In the genomic region with DNA sequence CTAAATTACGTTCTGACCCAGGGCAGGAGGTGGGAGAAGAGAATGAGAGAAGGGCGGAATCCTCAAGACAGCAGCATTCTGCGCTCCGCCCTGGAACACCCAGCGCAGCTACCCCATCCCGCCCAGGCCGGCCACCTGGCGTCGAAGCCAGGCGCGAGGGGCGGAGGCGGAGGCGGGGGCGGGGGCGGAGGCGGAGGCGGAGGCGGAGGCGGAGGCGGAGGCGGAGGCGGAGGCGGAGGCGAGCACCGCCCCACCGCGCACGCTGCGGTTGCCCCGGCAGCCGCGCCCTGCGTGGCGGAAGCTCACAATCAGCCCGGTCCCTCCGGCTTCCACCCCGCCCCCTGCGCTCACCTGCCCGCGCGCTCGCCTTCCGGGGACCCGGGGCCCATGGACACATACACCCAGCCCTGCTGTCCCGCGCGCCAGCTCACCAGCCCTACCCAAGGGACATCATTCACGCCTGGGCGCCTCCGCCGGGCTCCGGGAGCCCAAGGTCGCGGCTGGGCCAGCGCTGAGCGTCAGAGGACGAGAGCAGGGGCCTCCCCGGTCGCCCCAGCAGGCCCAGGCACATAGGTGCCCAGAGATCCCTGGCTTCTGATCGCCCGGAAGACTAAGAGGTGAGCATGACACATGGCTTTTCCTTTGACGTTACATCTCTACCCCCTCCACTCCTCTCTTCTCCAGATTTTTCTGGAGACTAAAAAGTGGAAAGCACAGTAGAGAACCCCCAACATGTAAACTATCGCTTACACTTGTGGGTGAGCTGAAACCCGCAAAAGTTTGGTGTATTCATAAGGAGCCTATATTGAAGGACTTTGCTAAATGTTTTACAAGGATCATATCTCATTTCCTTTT, we compare ENCODE assay signal across 1 cellular context.
TF ChIP-seq lines count a peak whose summit lies in the region.

A gene (plus strand): TSS at position 271 of the 855 bp plus-strand sequence. CDS start 3,315 bp downstream, outside the sequence.

TF ChIP-seq in HepG2, 621 proteins besides CTCF, POLR2A, EP300 and RAD21 (continued from another document and continues in another):
- TF ChIP-seq MEIS1 (CRISPR knock-in tag; IDR thresholded peaks at IDR 0.05; ENCODE audit: borderline replicate concordance) (peak; percentile 92), ZNF878 (CRISPR knock-in tag; IDR thresholded peaks at IDR 0.05) (peak; percentile 90), TBX3 (IDR thresholded peaks at IDR 0.05; ENCODE audit: borderline replicate concordance) (no peak; the same call in 1 of the 2 replicates), NR3C1 (CRISPR knock-in tag; IDR thresholded peaks at IDR 0.05) (no peak), ZFP36L1 (CRISPR knock-in tag; IDR thresholded peaks at IDR 0.05) (no peak), BHLHE40 (IDR thresholded peaks at IDR 0.05; ENCODE audit: low read length) (peak; percentile 29; the same call in 1 of the 2 replicates), ZNF549 (CRISPR knock-in tag; IDR thresholded peaks at IDR 0.05) (no peak), TCF12 (IDR thresholded peaks at IDR 0.05) (no peak), TCF12 (CRISPR knock-in tag; IDR thresholded peaks at IDR 0.05) (no peak), SRSF9 (IDR thresholded peaks at IDR 0.05; ENCODE audit: borderline replicate concordance, insufficient read depth, low read depth, low read length, poor library complexity, severe bottlenecking) (no peak), ZNF329 (CRISPR knock-in tag; IDR thresholded peaks at IDR 0.05; ENCODE audit: low read depth) (peak; percentile 77), DNMT3B (CRISPR knock-in tag; conservative IDR thresholded peaks at IDR 0.05) (0 out of 2 replicates have a peak, but pooled peaks have one; percentile 63), ZNF350 (CRISPR knock-in tag; IDR thresholded peaks at IDR 0.05; ENCODE audit: borderline replicate concordance, low read depth) (peak; percentile 81), FOXK2 (IDR thresholded peaks at IDR 0.05) (no peak), FLYWCH1 (CRISPR knock-in tag; IDR thresholded peaks at IDR 0.05) (no peak), CCAR2 (optimal IDR thresholded peaks at IDR 0.05; ENCODE audit: low read depth, low read length) (no peak), ZBTB42 (CRISPR knock-in tag; IDR thresholded peaks at IDR 0.05) (peak; percentile 78; the same call in 1 of the 2 replicates), HDAC2 (CRISPR knock-in tag; IDR thresholded peaks at IDR 0.05) (peak; percentile 75; the same call in 1 of the 2 replicates), KLF16 (CRISPR knock-in tag; IDR thresholded peaks at IDR 0.05) (peak; percentile 77 to 92; a peak in 2 of 4 replicates), HMGA1 (CRISPR knock-in tag; conservative IDR thresholded peaks at IDR 0.05) (no peak), MIER2 (CRISPR knock-in tag; IDR thresholded peaks at IDR 0.05) (no peak; the same call in 1 of the 2 replicates), MEF2D (CRISPR knock-in tag; IDR thresholded peaks at IDR 0.05) (no peak), LCORL (IDR thresholded peaks at IDR 0.05) (no peak; the same call in 1 of the 2 replicates), LCORL (CRISPR knock-in tag; IDR thresholded peaks at IDR 0.05) (peak; percentile 81), HOXA5 (CRISPR knock-in tag; IDR thresholded peaks at IDR 0.05) (peak; percentile 78), HCFC1 (IDR thresholded peaks at IDR 0.05; ENCODE audit: low read depth, low read length) (peak; percentile 34; the same call in 1 of the 2 replicates), ZNF343 (CRISPR knock-in tag; IDR thresholded peaks at IDR 0.05) (peak; percentile 88), ZNF550 (CRISPR knock-in tag; IDR thresholded peaks at IDR 0.05; ENCODE audit: borderline replicate concordance) (no peak), PHF21A (CRISPR knock-in tag; IDR thresholded peaks at IDR 0.05) (peak; percentile 81; the same call in 1 of the 2 replicates), AGO1 (IDR thresholded peaks at IDR 0.05; ENCODE audit: low read depth, low read length, poor library complexity, severe bottlenecking) (peak; percentile 77), TBL1XR1 (IDR thresholded peaks at IDR 0.05; ENCODE audit: borderline replicate concordance, low read length, partially characterized antibody) (no peak)
- TF ChIP-seq, protein P1, sequence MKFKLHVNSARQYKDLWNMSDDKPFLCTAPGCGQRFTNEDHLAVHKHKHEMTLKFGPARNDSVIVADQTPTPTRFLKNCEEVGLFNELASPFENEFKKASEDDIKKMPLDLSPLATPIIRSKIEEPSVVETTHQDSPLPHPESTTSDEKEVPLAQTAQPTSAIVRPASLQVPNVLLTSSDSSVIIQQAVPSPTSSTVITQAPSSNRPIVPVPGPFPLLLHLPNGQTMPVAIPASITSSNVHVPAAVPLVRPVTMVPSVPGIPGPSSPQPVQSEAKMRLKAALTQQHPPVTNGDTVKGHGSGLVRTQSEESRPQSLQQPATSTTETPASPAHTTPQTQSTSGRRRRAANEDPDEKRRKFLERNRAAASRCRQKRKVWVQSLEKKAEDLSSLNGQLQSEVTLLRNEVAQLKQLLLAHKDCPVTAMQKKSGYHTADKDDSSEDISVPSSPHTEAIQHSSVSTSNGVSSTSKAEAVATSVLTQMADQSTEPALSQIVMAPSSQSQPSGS (CRISPR knock-in tag; IDR thresholded peaks at IDR 0.05), result peak; percentile 60
- TF ChIP-seq, protein P2, sequence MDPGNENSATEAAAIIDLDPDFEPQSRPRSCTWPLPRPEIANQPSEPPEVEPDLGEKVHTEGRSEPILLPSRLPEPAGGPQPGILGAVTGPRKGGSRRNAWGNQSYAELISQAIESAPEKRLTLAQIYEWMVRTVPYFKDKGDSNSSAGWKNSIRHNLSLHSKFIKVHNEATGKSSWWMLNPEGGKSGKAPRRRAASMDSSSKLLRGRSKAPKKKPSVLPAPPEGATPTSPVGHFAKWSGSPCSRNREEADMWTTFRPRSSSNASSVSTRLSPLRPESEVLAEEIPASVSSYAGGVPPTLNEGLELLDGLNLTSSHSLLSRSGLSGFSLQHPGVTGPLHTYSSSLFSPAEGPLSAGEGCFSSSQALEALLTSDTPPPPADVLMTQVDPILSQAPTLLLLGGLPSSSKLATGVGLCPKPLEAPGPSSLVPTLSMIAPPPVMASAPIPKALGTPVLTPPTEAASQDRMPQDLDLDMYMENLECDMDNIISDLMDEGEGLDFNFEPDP (CRISPR knock-in tag; conservative IDR thresholded peaks at IDR 0.05), result 0 out of 2 replicates have a peak, but pooled peaks have one; percentile 56
- TF ChIP-seq, protein P3, sequence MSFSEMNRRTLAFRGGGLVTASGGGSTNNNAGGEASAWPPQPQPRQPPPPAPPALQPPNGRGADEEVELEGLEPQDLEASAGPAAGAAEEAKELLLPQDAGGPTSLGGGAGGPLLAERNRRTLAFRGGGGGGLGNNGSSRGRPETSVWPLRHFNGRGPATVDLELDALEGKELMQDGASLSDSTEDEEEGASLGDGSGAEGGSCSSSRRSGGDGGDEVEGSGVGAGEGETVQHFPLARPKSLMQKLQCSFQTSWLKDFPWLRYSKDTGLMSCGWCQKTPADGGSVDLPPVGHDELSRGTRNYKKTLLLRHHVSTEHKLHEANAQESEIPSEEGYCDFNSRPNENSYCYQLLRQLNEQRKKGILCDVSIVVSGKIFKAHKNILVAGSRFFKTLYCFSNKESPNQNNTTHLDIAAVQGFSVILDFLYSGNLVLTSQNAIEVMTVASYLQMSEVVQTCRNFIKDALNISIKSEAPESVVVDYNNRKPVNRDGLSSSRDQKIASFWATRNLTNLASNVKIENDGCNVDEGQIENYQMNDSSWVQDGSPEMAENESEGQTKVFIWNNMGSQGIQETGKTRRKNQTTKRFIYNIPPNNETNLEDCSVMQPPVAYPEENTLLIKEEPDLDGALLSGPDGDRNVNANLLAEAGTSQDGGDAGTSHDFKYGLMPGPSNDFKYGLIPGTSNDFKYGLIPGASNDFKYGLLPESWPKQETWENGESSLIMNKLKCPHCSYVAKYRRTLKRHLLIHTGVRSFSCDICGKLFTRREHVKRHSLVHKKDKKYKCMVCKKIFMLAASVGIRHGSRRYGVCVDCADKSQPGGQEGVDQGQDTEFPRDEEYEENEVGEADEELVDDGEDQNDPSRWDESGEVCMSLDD (CRISPR knock-in tag; IDR thresholded peaks at IDR 0.05; ENCODE audit: borderline replicate concordance), result 0 out of 2 replicates have a peak, but pooled peaks have one; percentile 25
- TF ChIP-seq, protein P4, sequence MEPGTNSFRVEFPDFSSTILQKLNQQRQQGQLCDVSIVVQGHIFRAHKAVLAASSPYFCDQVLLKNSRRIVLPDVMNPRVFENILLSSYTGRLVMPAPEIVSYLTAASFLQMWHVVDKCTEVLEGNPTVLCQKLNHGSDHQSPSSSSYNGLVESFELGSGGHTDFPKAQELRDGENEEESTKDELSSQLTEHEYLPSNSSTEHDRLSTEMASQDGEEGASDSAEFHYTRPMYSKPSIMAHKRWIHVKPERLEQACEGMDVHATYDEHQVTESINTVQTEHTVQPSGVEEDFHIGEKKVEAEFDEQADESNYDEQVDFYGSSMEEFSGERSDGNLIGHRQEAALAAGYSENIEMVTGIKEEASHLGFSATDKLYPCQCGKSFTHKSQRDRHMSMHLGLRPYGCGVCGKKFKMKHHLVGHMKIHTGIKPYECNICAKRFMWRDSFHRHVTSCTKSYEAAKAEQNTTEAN (CRISPR knock-in tag; conservative IDR thresholded peaks at IDR 0.05), result peak; percentile 73; the same call in 1 of the 2 replicates
- TF ChIP-seq, protein P5, sequence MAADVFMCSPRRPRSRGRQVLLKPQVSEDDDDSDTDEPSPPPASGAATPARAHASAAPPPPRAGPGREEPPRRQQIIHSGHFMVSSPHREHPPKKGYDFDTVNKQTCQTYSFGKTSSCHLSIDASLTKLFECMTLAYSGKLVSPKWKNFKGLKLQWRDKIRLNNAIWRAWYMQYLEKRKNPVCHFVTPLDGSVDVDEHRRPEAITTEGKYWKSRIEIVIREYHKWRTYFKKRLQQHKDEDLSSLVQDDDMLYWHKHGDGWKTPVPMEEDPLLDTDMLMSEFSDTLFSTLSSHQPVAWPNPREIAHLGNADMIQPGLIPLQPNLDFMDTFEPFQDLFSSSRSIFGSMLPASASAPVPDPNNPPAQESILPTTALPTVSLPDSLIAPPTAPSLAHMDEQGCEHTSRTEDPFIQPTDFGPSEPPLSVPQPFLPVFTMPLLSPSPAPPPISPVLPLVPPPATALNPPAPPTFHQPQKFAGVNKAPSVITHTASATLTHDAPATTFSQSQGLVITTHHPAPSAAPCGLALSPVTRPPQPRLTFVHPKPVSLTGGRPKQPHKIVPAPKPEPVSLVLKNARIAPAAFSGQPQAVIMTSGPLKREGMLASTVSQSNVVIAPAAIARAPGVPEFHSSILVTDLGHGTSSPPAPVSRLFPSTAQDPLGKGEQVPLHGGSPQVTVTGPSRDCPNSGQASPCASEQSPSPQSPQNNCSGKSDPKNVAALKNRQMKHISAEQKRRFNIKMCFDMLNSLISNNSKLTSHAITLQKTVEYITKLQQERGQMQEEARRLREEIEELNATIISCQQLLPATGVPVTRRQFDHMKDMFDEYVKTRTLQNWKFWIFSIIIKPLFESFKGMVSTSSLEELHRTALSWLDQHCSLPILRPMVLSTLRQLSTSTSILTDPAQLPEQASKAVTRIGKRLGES (CRISPR knock-in tag; IDR thresholded peaks at IDR 0.05; ENCODE audit: borderline replicate concordance), result no peak
- TF ChIP-seq, protein P6, sequence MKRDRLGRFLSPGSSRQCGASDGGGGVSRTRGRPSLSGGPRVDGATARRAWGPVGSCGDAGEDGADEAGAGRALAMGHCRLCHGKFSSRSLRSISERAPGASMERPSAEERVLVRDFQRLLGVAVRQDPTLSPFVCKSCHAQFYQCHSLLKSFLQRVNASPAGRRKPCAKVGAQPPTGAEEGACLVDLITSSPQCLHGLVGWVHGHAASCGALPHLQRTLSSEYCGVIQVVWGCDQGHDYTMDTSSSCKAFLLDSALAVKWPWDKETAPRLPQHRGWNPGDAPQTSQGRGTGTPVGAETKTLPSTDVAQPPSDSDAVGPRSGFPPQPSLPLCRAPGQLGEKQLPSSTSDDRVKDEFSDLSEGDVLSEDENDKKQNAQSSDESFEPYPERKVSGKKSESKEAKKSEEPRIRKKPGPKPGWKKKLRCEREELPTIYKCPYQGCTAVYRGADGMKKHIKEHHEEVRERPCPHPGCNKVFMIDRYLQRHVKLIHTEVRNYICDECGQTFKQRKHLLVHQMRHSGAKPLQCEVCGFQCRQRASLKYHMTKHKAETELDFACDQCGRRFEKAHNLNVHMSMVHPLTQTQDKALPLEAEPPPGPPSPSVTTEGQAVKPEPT (CRISPR knock-in tag; IDR thresholded peaks at IDR 0.05; ENCODE audit: low read depth), result peak; percentile 98
- TF ChIP-seq, protein P7, sequence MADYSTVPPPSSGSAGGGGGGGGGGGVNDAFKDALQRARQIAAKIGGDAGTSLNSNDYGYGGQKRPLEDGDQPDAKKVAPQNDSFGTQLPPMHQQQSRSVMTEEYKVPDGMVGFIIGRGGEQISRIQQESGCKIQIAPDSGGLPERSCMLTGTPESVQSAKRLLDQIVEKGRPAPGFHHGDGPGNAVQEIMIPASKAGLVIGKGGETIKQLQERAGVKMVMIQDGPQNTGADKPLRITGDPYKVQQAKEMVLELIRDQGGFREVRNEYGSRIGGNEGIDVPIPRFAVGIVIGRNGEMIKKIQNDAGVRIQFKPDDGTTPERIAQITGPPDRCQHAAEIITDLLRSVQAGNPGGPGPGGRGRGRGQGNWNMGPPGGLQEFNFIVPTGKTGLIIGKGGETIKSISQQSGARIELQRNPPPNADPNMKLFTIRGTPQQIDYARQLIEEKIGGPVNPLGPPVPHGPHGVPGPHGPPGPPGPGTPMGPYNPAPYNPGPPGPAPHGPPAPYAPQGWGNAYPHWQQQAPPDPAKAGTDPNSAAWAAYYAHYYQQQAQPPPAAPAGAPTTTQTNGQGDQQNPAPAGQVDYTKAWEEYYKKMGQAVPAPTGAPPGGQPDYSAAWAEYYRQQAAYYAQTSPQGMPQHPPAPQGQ (CRISPR knock-in tag; IDR thresholded peaks at IDR 0.05; ENCODE audit: borderline replicate concordance), result no peak; the same call in 1 of the 2 replicates
- TF ChIP-seq, protein P8, sequence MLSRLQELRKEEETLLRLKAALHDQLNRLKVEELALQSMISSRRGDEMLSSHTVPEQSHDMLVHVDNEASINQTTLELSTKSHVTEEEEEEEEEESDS (CRISPR knock-in tag; IDR thresholded peaks at IDR 0.05; ENCODE audit: borderline replicate concordance), result peak; percentile 88; the same call in 1 of the 2 replicates
- TF ChIP-seq, protein P9, sequence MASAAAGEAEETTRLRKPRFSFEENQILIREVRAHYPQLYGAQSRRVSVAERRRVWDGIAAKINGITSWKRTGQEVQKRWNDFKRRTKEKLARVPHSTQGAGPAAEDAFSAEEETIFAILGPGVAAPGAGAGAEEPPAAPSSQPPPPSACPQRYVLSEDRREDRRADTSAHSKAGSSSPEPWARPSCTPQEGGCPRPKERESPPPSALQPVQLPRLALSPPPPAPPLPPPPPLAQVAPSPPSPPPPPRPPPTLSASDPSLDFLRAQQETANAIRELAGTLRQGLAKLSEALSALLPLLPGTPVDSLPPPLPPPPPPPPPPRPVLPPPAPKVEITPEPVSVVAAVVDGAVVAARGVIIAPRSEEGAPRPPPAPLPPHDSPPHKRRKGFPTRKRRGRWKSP (CRISPR knock-in tag; IDR thresholded peaks at IDR 0.05), result peak; percentile 98
